8 cellular contexts compared by ENCODE assay signal in genomic region chr10:62814901-62815372, GRCh38. TPM values are rescaled to one million over a fixed set of nuclear protein-coding genes. Genes with fewer than 3 reads are reported as not detected.
DNase-seq lines count a peak whose midpoint lies in the region; ATAC-seq and TF ChIP-seq lines count a peak whose summit lies in the region.

No MANE protein-coding gene starts in this region.

- H3K4me1 Mint-ChIP-seq in activated CD4-positive, alpha-beta T cell treated with anti-CD3 and anti-CD28 coated beads, Interleukin-2, amount 10 ng/mL, durations not matched to agents 7 days and 5 days: peaks cover 60% of the 10 kb centered on the region

- intact Hi-C loops in sigmoid colon (cut with DNase I): loop anchor here (5.0 kb wide), 2 partner anchors 223 to 342 kb away; no protein-coding TSS in a partner anchor

- peaks cover 56% of the 10 kb centered on the region for H3K27me3 Mint-ChIP-seq in activated CD4-positive, alpha-beta T cell treated with anti-CD3 and anti-CD28 coated beads, Interleukin-2, amount 10 ng/mL, durations not matched to agents 7 days and 5 days

- CTCF ChIA-PET in activated CD4-positive, alpha-beta T cell treated with anti-CD3 and anti-CD28 coated beads, Interleukin-2, amount 10 ng/mL, durations not matched to agents 7 days and 5 days (lab: Charles Lee): interaction anchor here (1.1 to 6.2 kb wide), 4 partner anchors 11 to 204 kb away, joined by 3 to 79 read pairs (median 37); partner anchors contain the start of gene ADO

- 2% methylated on average over 50 of the region's 50 CpGs for WGBS in sigmoid colon, 2 donors

- no peaks in the 10 kb centered on the region for H3K9me3 ChIP-seq in ES-I3 (ENCODE audit: control insufficient read depth, insufficient read depth, low read length)
- no peaks in the 10 kb centered on the region for H3K9me3 ChIP-seq in sigmoid colon

- H3K4me3 ChIP-seq in fibroblast of mammary gland (ENCODE audit: control insufficient read depth, low read depth, low read length) (peak overlapping the region; percentile 53), sigmoid colon (peak overlapping the region; percentile 64 to 88 (median 78))

- H3K27ac ChIP-seq in sigmoid colon: peak overlapping the region in 1 of 4 donors; percentile 95

- peaks cover 9% of the 10 kb centered on the region for H3K36me3 Mint-ChIP-seq in activated CD4-positive, alpha-beta T cell treated with anti-CD3 and anti-CD28 coated beads, Interleukin-2, amount 10 ng/mL, durations not matched to agents 7 days and 5 days (ENCODE audit: low read depth)

- TF ChIP-seq CTCF in fibroblast of mammary gland (conservative IDR thresholded peaks at IDR 0.05; ENCODE audit: control insufficient read depth, insufficient read depth, low read depth, low read length) (no peak), sigmoid colon (IDR thresholded peaks at IDR 0.05) (no peak)

- no peak for ATAC-seq in HG02840 (IDR thresholded peaks at IDR 0.05; ENCODE audit: low FRiP score, unreplicated experiment)
- no peak for ATAC-seq in GM18868 (IDR thresholded peaks at IDR 0.05; ENCODE audit: unreplicated experiment)

- H3K9me3 Mint-ChIP-seq in activated CD4-positive, alpha-beta T cell treated with anti-CD3 and anti-CD28 coated beads, Interleukin-2, amount 10 ng/mL, durations not matched to agents 7 days and 5 days: no peaks in the 10 kb centered on the region

- POLR2A ChIA-PET in activated CD4-positive, alpha-beta T cell treated with anti-CD3 and anti-CD28 coated beads, Interleukin-2, amount 10 ng/mL, durations not matched to agents 7 days and 5 days (lab: Charles Lee): interaction anchor here (1.4 kb wide), 1 partner anchor 10 kb away, joined by 4 read pairs; the partner anchor contains the start of gene ADO

- H3K9ac ChIP-seq in ES-I3 (ENCODE audit: low read depth, low read length): peak overlapping the region; percentile 85

- H3K4me1 ChIP-seq in ES-I3 (ENCODE audit: insufficient read depth, low read length) (no peaks in the 10 kb centered on the region), sigmoid colon (peaks cover 0 to 41% (median 38%) of the 10 kb centered on the region in 4 donors)

- peaks cover 13 to 38% (median 23%) of the 10 kb centered on the region in 3 donors for H3K27me3 ChIP-seq in sigmoid colon

- H3K36me3 ChIP-seq in ES-I3 (ENCODE audit: insufficient read depth, low read length): no peaks in the 10 kb centered on the region
- peaks cover 0 to 7% (median 0%) of the 10 kb centered on the region in 4 donors for H3K36me3 ChIP-seq in sigmoid colon

- no peak for TF ChIP-seq POLR2A in sigmoid colon (IDR thresholded peaks at IDR 0.05)

- DNase-seq in activated CD4-positive, alpha-beta T cell treated with anti-CD3 and anti-CD28 coated beads, Interleukin-2, amount 10 ng/mL, durations not matched to agents 7 days and 5 days: no peak
- DNase-seq in fibroblast of mammary gland (ENCODE audit: low read depth) (no peak), sigmoid colon (no peak), kidney glomerular epithelial cell (lab: John Stamatoyannopoulos, UW) (no peak), activated gamma-delta T cell (lab: John Stamatoyannopoulos, UW) (no peak)

- no peak for TF ChIP-seq EP300 in sigmoid colon (IDR thresholded peaks at IDR 0.05)

- H3K27ac Mint-ChIP-seq in activated CD4-positive, alpha-beta T cell treated with anti-CD3 and anti-CD28 coated beads, Interleukin-2, amount 10 ng/mL, durations not matched to agents 7 days and 5 days: peak overlapping the region; percentile 54

- H3K4me3 Mint-ChIP-seq in activated CD4-positive, alpha-beta T cell treated with anti-CD3 and anti-CD28 coated beads, Interleukin-2, amount 10 ng/mL, durations not matched to agents 7 days and 5 days: peak overlapping the region; percentile 92

RNA-seq across cellular contexts. Expression of gene EGR2, which starts 1.2 kb away (rescaled TPM):
- total RNA-seq in activated CD4-positive, alpha-beta T cell treated with anti-CD3 and anti-CD28 coated beads, Interleukin-2, amount 10 ng/mL, durations not matched to agents 7 days and 5 days: under 1 TPM; 0.67 to 0.92 TPM
- 1 to 10 TPM; 1.7 to 3.4 (median 1.8) TPM for total RNA-seq in sigmoid colon
- 1 to 10 TPM in 2 of 3 donors, under 1 TPM in 1; 0.23 to 2.2 (median 1.8) TPM for polyA plus RNA-seq in sigmoid colon

RNA-seq across cellular contexts. Expression of gene ADO, which starts 10.4 kb away (rescaled TPM):
- 10 to 100 TPM; 18.2 to 19.7 TPM for total RNA-seq in activated CD4-positive, alpha-beta T cell treated with anti-CD3 and anti-CD28 coated beads, Interleukin-2, amount 10 ng/mL, durations not matched to agents 7 days and 5 days
- 10 to 100 TPM; 13.0 to 18.9 (median 18.0) TPM for total RNA-seq in sigmoid colon
- 1 to 10 TPM; 5.4 to 8.1 (median 7.4) TPM for polyA plus RNA-seq in sigmoid colon
